1 cellular context compared by ENCODE assay signal in genomic region chr1:2412773-2413494, GRCh38.
TF ChIP-seq lines count a peak whose summit lies in the region.

No MANE protein-coding gene starts in this region.

TF ChIP-seq in K562, 482 proteins besides CTCF, POLR2A, EP300 and RAD21 (continued from another document and continues in another):
- TF ChIP-seq ZBTB49 (CRISPR knock-in tag; IDR thresholded peaks at IDR 0.05; ENCODE audit: borderline replicate concordance) (no peak), ZC3H11A (IDR thresholded peaks at IDR 0.05; ENCODE audit: low read depth, low read length) (no peak), ASH1L (IDR thresholded peaks at IDR 0.05; ENCODE audit: borderline replicate concordance, low read depth, partially characterized antibody) (no peak), CHCHD3 (CRISPR knock-in tag; IDR thresholded peaks at IDR 0.05) (no peak), NR2C2 (CRISPR knock-in tag; IDR thresholded peaks at IDR 0.05) (0 out of 2 replicates have a peak, but pooled peaks have one; percentile 35), NR2C2 (tag; IDR thresholded peaks at IDR 0.05) (peak; percentile 77), MNT (conservative IDR thresholded peaks at IDR 0.05) (peak in 1 of 2 experiments; percentile 79; a peak in 1 of 4 replicates), MLX (CRISPR knock-in tag; conservative IDR thresholded peaks at IDR 0.05) (no peak), KLF16 (IDR thresholded peaks at IDR 0.05) (no peak), SUPT5H (IDR thresholded peaks at IDR 0.05) (peak; percentile 71), EGR1 (conservative IDR thresholded peaks at IDR 0.05) (0 out of 2 replicates have a peak, but pooled peaks have one; percentile 24), ZNF592 (IDR thresholded peaks at IDR 0.05) (peak; percentile 83), ARID3A (IDR thresholded peaks at IDR 0.05; ENCODE audit: borderline replicate concordance, low read depth, low read length) (no peak), MED1 (CRISPR knock-in tag; IDR thresholded peaks at IDR 0.05; ENCODE audit: borderline replicate concordance) (no peak), ZZZ3 (IDR thresholded peaks at IDR 0.05) (no peak), MAX (CRISPR knock-in tag; IDR thresholded peaks at IDR 0.05) (peak; percentile 76), RBFOX2 (IDR thresholded peaks at IDR 0.05; ENCODE audit: low read depth, low read length) (peak; percentile 72), RAD51 (IDR thresholded peaks at IDR 0.05; ENCODE audit: borderline replicate concordance, low read depth) (no peak), TFAM (CRISPR knock-in tag; conservative IDR thresholded peaks at IDR 0.05) (no peak), TAF9B (IDR thresholded peaks at IDR 0.05; ENCODE audit: partially characterized antibody) (no peak), ZKSCAN1 (IDR thresholded peaks at IDR 0.05; ENCODE audit: low read depth, low read length) (no peak; the same call in 1 of the 2 replicates), COPS2 (conservative IDR thresholded peaks at IDR 0.05) (no peak), SMAD4 (CRISPR knock-in tag; conservative IDR thresholded peaks at IDR 0.05) (peak; percentile 50; the same call in 1 of the 2 replicates), MCM2 (IDR thresholded peaks at IDR 0.05; ENCODE audit: low read depth) (no peak), KDM2B (CRISPR knock-in tag; IDR thresholded peaks at IDR 0.05) (peak; percentile 77; the same call in 1 of the 2 replicates), MBD2 (IDR thresholded peaks at IDR 0.05; ENCODE audit: borderline replicate concordance, low read depth) (0 out of 2 replicates have a peak, but pooled peaks have one; percentile 35), ZC3H4 (CRISPR knock-in tag; IDR thresholded peaks at IDR 0.05; ENCODE audit: borderline replicate concordance) (no peak), PHF21A (IDR thresholded peaks at IDR 0.05; ENCODE audit: borderline replicate concordance, low read depth) (no peak), KDM1A (IDR thresholded peaks at IDR 0.05) (no peak), SMARCA4 (IDR thresholded peaks at IDR 0.05) (no peak), ZFX (CRISPR knock-in tag; IDR thresholded peaks at IDR 0.05) (peak; percentile 59), CREB1 (IDR thresholded peaks at IDR 0.05) (no peak), CREB1 (CRISPR knock-in tag; IDR thresholded peaks at IDR 0.05) (no peak), THAP7 (CRISPR knock-in tag; IDR thresholded peaks at IDR 0.05) (peak; percentile 68; the same call in 1 of the 2 replicates), HES1 (IDR thresholded peaks at IDR 0.05; ENCODE audit: low read depth) (no peak), ZNF174 (CRISPR knock-in tag; IDR thresholded peaks at IDR 0.05) (no peak), TFE3 (CRISPR knock-in tag; IDR thresholded peaks at IDR 0.05) (no peak), RREB1 (CRISPR knock-in tag; IDR thresholded peaks at IDR 0.05) (0 out of 2 replicates have a peak, but pooled peaks have one; percentile 25), EZH2 (IDR thresholded peaks at IDR 0.05; ENCODE audit: borderline replicate concordance, low read depth, low read length) (no peak), IRF1 (CRISPR knock-in tag; IDR thresholded peaks at IDR 0.05; ENCODE audit: borderline replicate concordance) (no peak), ZNF384 (IDR thresholded peaks at IDR 0.05; ENCODE audit: low read depth, low read length) (no peak), SMAD1 (IDR thresholded peaks at IDR 0.05; ENCODE audit: low read depth, low read length, partially characterized antibody) (no peak)
